ENCODE assay signal across 8 cellular contexts in genomic region chr15:101641134-101641764, GRCh38. TPM values are rescaled to one million over a fixed set of nuclear protein-coding genes. Genes with fewer than 3 reads are reported as not detected.
DNase-seq lines count a peak whose midpoint lies in the region; ATAC-seq and TF ChIP-seq lines count a peak whose summit lies in the region.

No MANE protein-coding gene starts in this region.

- peak; percentile 72 for ATAC-seq in HG03521 (IDR thresholded peaks at IDR 0.05; ENCODE audit: unreplicated experiment)

- no peak overlapping the region for H3K4me3 Mint-ChIP-seq in activated T-helper 1 cell treated with anti-CD3 and anti-CD28 coated beads, Interleukin-12 subunit alpha, Interleukin-12 subunit beta, Interleukin-2, Interleukin-4 antibody, amounts not matched to agents 30 ng/mL and 10 ng/mL and 1 ng/mL, durations not matched to agents 14 hours and 24 hours and 36 hours

- H3K9me2 ChIP-seq in neural cell (ENCODE audit: insufficient read depth, low read length): no peaks in the 10 kb centered on the region

- DNase-seq in SHP77 treated with DMSO at 0.1 percent for 48 hours (lab: John Stamatoyannopoulos, UW) (peak; percentile 10), SHP77 (lab: John Stamatoyannopoulos, UW) (no peak), Peyer's patch (peak; percentile 69 to 92 (median 78)), fibroblast of mammary gland (ENCODE audit: low read depth) (peak; percentile 75), stromal cell of bone marrow (ENCODE audit: low read depth) (peak; percentile 35)
- peak; percentile 59 for DNase-seq in activated T-helper 1 cell treated with anti-CD3 and anti-CD28 coated beads, Interleukin-12 subunit alpha, Interleukin-12 subunit beta, Interleukin-2, Interleukin-4 antibody, amounts not matched to agents 30 ng/mL and 10 ng/mL and 1 ng/mL, durations not matched to agents 14 hours and 24 hours and 36 hours (ENCODE audit: low spot score)

- TF ChIP-seq POLR2A in Peyer's patch (IDR thresholded peaks at IDR 0.05): no peak

- peak overlapping the region; percentile 70 for H3K27ac Mint-ChIP-seq in activated T-helper 1 cell treated with anti-CD3 and anti-CD28 coated beads, Interleukin-12 subunit alpha, Interleukin-12 subunit beta, Interleukin-2, Interleukin-4 antibody, amounts not matched to agents 30 ng/mL and 10 ng/mL and 1 ng/mL, durations not matched to agents 14 hours and 24 hours and 36 hours

- no peak for TF ChIP-seq EP300 in neural cell (conservative IDR thresholded peaks at IDR 0.05; ENCODE audit: poor library complexity, severe bottlenecking)

- intact Hi-C loops in activated T-helper 1 cell treated with anti-CD3 and anti-CD28 coated beads, Interleukin-12 subunit alpha, Interleukin-12 subunit beta, Interleukin-2, Interleukin-4 antibody, amounts not matched to agents 30 ng/mL and 10 ng/mL and 1 ng/mL, durations not matched to agents 14 hours and 24 hours and 36 hours (cut with micrococcal nuclease): loop anchor here (1.0 to 10.0 kb wide), 6 partner anchors 10 to 636 kb away; partner anchors contain the start of gene TARS3

- peak; percentile 90 for TF ChIP-seq RAD21 in neural cell (conservative IDR thresholded peaks at IDR 0.05)

- peak; percentile 91 to 97 (median 96) for TF ChIP-seq CTCF in Peyer's patch (IDR thresholded peaks at IDR 0.05)
- peak; percentile 98 for TF ChIP-seq CTCF in fibroblast of mammary gland (conservative IDR thresholded peaks at IDR 0.05; ENCODE audit: control insufficient read depth, insufficient read depth, low read depth, low read length)
- peak; percentile 93 for TF ChIP-seq CTCF in neural cell (IDR thresholded peaks at IDR 0.05; ENCODE audit: poor library complexity, severe bottlenecking)

- no peak overlapping the region for H3K9ac ChIP-seq in neural cell (ENCODE audit: low read length)

- H3K4me2 ChIP-seq in neural cell (ENCODE audit: low read length): no peak overlapping the region

- H3K36me3 Mint-ChIP-seq in activated T-helper 1 cell treated with anti-CD3 and anti-CD28 coated beads, Interleukin-12 subunit alpha, Interleukin-12 subunit beta, Interleukin-2, Interleukin-4 antibody, amounts not matched to agents 30 ng/mL and 10 ng/mL and 1 ng/mL, durations not matched to agents 14 hours and 24 hours and 36 hours (ENCODE audit: low read depth): peaks cover 44% of the 10 kb centered on the region

- H3K27me3 ChIP-seq in Peyer's patch (no peaks in the 10 kb centered on the region), neural cell (ENCODE audit: insufficient read depth, low read depth, low read length) (no peaks in the 10 kb centered on the region)

- H3K79me2 ChIP-seq in neural cell (replicated peaks; ENCODE audit: insufficient read depth, low read length): peaks cover 5% of the 10 kb centered on the region

- no peak overlapping the region for H2AFZ ChIP-seq in neural cell (ENCODE audit: low read depth, low read length)

- H3K36me3 ChIP-seq in Peyer's patch (peaks cover 0 to 52% (median 0%) of the 10 kb centered on the region in 3 donors), neural cell (ENCODE audit: insufficient read depth, low read length) (no peaks in the 10 kb centered on the region)

- no peaks in the 10 kb centered on the region for H3F3A ChIP-seq in neural cell (ENCODE audit: insufficient read depth, low read length, poor library complexity, severe bottlenecking)

- no peaks in the 10 kb centered on the region for H4K20me1 ChIP-seq in neural cell (ENCODE audit: insufficient read depth)

- peaks cover 0 to 17% (median 3%) of the 10 kb centered on the region in 4 donors for H3K4me1 ChIP-seq in Peyer's patch

- H3K9me3 Mint-ChIP-seq in activated T-helper 1 cell treated with anti-CD3 and anti-CD28 coated beads, Interleukin-12 subunit alpha, Interleukin-12 subunit beta, Interleukin-2, Interleukin-4 antibody, amounts not matched to agents 30 ng/mL and 10 ng/mL and 1 ng/mL, durations not matched to agents 14 hours and 24 hours and 36 hours: no peaks in the 10 kb centered on the region

- H3K4me1 Mint-ChIP-seq in activated T-helper 1 cell treated with anti-CD3 and anti-CD28 coated beads, Interleukin-12 subunit alpha, Interleukin-12 subunit beta, Interleukin-2, Interleukin-4 antibody, amounts not matched to agents 30 ng/mL and 10 ng/mL and 1 ng/mL, durations not matched to agents 14 hours and 24 hours and 36 hours (ENCODE audit: low read depth): peaks cover 17% of the 10 kb centered on the region

- H3K27ac ChIP-seq in Peyer's patch (peak overlapping the region in 3 of 4 donors; percentile 28 to 50 (median 35)), neural cell (ENCODE audit: low read length) (no peak overlapping the region)

- H3K9me3 ChIP-seq in Peyer's patch (no peaks in the 10 kb centered on the region), neural cell (ENCODE audit: low read length) (no peaks in the 10 kb centered on the region)

- H3K4me3 ChIP-seq in Peyer's patch (no peak overlapping the region), fibroblast of mammary gland (ENCODE audit: control insufficient read depth, low read depth, low read length) (no peak overlapping the region), neural cell (ENCODE audit: low read length) (no peak overlapping the region)

- no peaks in the 10 kb centered on the region for H3K27me3 Mint-ChIP-seq in activated T-helper 1 cell treated with anti-CD3 and anti-CD28 coated beads, Interleukin-12 subunit alpha, Interleukin-12 subunit beta, Interleukin-2, Interleukin-4 antibody, amounts not matched to agents 30 ng/mL and 10 ng/mL and 1 ng/mL, durations not matched to agents 14 hours and 24 hours and 36 hours (ENCODE audit: insufficient read depth)

TF ChIP-seq in neural cell, 6 proteins besides CTCF, POLR2A, EP300 and RAD21:
- TF ChIP-seq SMC3 (conservative IDR thresholded peaks at IDR 0.05; ENCODE audit: poor library complexity): peak; percentile 80
- TF ChIP-seq, protein P1, sequence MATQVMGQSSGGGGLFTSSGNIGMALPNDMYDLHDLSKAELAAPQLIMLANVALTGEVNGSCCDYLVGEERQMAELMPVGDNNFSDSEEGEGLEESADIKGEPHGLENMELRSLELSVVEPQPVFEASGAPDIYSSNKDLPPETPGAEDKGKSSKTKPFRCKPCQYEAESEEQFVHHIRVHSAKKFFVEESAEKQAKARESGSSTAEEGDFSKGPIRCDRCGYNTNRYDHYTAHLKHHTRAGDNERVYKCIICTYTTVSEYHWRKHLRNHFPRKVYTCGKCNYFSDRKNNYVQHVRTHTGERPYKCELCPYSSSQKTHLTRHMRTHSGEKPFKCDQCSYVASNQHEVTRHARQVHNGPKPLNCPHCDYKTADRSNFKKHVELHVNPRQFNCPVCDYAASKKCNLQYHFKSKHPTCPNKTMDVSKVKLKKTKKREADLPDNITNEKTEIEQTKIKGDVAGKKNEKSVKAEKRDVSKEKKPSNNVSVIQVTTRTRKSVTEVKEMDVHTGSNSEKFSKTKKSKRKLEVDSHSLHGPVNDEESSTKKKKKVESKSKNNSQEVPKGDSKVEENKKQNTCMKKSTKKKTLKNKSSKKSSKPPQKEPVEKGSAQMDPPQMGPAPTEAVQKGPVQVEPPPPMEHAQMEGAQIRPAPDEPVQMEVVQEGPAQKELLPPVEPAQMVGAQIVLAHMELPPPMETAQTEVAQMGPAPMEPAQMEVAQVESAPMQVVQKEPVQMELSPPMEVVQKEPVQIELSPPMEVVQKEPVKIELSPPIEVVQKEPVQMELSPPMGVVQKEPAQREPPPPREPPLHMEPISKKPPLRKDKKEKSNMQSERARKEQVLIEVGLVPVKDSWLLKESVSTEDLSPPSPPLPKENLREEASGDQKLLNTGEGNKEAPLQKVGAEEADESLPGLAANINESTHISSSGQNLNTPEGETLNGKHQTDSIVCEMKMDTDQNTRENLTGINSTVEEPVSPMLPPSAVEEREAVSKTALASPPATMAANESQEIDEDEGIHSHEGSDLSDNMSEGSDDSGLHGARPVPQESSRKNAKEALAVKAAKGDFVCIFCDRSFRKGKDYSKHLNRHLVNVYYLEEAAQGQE (IDR thresholded peaks at IDR 0.05; ENCODE audit: borderline replicate concordance): no peak

RNA-seq across cellular contexts. Expression of gene TM2D3, which starts 10.9 kb away (rescaled TPM):
- 10 to 100 TPM; 20.8 to 99.9 (median 28.5) TPM for total RNA-seq in Peyer's patch
- total RNA-seq in activated T-helper 1 cell treated with anti-CD3 and anti-CD28 coated beads, Interleukin-12 subunit alpha, Interleukin-12 subunit beta, Interleukin-2, Interleukin-4 antibody, amounts not matched to agents 30 ng/mL and 10 ng/mL and 1 ng/mL, durations not matched to agents 14 hours and 24 hours and 36 hours: 57.1 and 62.4 TPM in 2 replicates
- 337 and 343 TPM in 2 replicates for polyA plus RNA-seq in neural cell
- 134 and 157 TPM in 2 replicates for polyA minus RNA-seq in neural cell

Comparison
In these comparisons a context has a peak if more than half of its experiments do, and no peak if none do; other contexts are left out.
1. DNase-seq: peak in SHP77 treated with DMSO at 0.1 percent for 48 hours (single experiment), Peyer's patch (3 of 3), activated T-helper 1 cell treated with anti-CD3 and anti-CD28 coated beads, Interleukin-12 subunit alpha, Interleukin-12 subunit beta, Interleukin-2, Interleukin-4 antibody, amounts not matched to agents 30 ng/mL and 10 ng/mL and 1 ng/mL, durations not matched to agents 14 hours and 24 hours and 36 hours (single experiment), fibroblast of mammary gland (single experiment) and stromal cell of bone marrow (single experiment); none in SHP77 (0 of 2).
2. Peak in every context shown above with its lines, with median percentiles within 50 percentile points of each other: CTCF ChIP-seq.